8 cellular contexts compared by ENCODE assay signal in genomic region chr2:197309369-197310231, GRCh38. TPM values are rescaled to one million over a fixed set of nuclear protein-coding genes. Genes with fewer than 3 reads are reported as not detected.
DNase-seq lines count a peak whose midpoint lies in the region; ATAC-seq and TF ChIP-seq lines count a peak whose summit lies in the region.

No MANE protein-coding gene starts in this region.

- intact Hi-C loops in esophagus squamous epithelium (cut with DNase I), result loop anchor here (5.0 kb wide), 1 partner anchor 122 kb away; no protein-coding TSS in a partner anchor

- TF ChIP-seq CTCF in NB4 (IDR thresholded peaks at IDR 0.05; ENCODE audit: low read depth, low read length) (no peak), esophagus squamous epithelium (IDR thresholded peaks at IDR 0.05) (no peak)

- peak overlapping the region; percentile 94 for H3K4me3 Mint-ChIP-seq in activated T-cell treated with anti-CD3 and anti-CD28 coated beads, Interleukin-2, amount 50 U/mL, for 4 hours
- H3K4me3 Mint-ChIP-seq in natural killer cell treated with Interleukin-12 subunit alpha and Interleukin-12 subunit beta and Interleukin-15 and Interleukin-18, amount 100 ng/mL, for 72 hours, result peak overlapping the region; percentile 94

- H3K36me3 Mint-ChIP-seq in activated T-cell treated with anti-CD3 and anti-CD28 coated beads, Interleukin-2, amount 50 U/mL, for 4 hours (ENCODE audit: insufficient read depth), result peaks cover 4% of the 10 kb centered on the region
- H3K36me3 Mint-ChIP-seq in natural killer cell treated with Interleukin-12 subunit alpha and Interleukin-12 subunit beta and Interleukin-15 and Interleukin-18, amount 100 ng/mL, for 72 hours, result peaks cover 13% of the 10 kb centered on the region

- ATAC-seq in activated T-cell treated with anti-CD3 and anti-CD28 coated beads, Interleukin-2, amount 50 U/mL, for 4 hours, result peak; percentile 2 to 3
- peak; percentile 3 to 25 for ATAC-seq in natural killer cell treated with Interleukin-12 subunit alpha and Interleukin-12 subunit beta and Interleukin-15 and Interleukin-18, amount 100 ng/mL, for 72 hours

- WGBS in esophagus squamous epithelium, 2 donors, result 13 to 31% methylated on average over 10 to 14 of the region's 35 CpGs
- 3% methylated on average over 35 of the region's 35 CpGs for WGBS in thymus

- no peaks in the 10 kb centered on the region for H3K9me3 ChIP-seq in esophagus squamous epithelium
- H3K9me3 ChIP-seq in thymus (ENCODE audit: control insufficient read depth), result no peaks in the 10 kb centered on the region

- H3K27ac ChIP-seq in esophagus squamous epithelium (peak overlapping the region; percentile 78 to 94 (median 86)), thymus (ENCODE audit: low read depth) (peak overlapping the region; percentile 97)

- H3K4me1 ChIP-seq in esophagus squamous epithelium, result peaks cover 0 to 54% (median 13%) of the 10 kb centered on the region in 3 donors
- peaks cover 39% of the 10 kb centered on the region for H3K4me1 ChIP-seq in thymus (ENCODE audit: control insufficient read depth, insufficient read depth, low read length)

- H3K36me3 ChIP-seq in esophagus squamous epithelium (no peaks in the 10 kb centered on the region), thymus (ENCODE audit: control insufficient read depth, insufficient read depth) (no peaks in the 10 kb centered on the region)

- H3K27ac Mint-ChIP-seq in natural killer cell treated with Interleukin-12 subunit alpha and Interleukin-12 subunit beta and Interleukin-15 and Interleukin-18, amount 100 ng/mL, for 72 hours, result peak overlapping the region; percentile 99 to 100

- H3K27me3 Mint-ChIP-seq in activated T-cell treated with anti-CD3 and anti-CD28 coated beads, Interleukin-2, amount 50 U/mL, for 4 hours (ENCODE audit: low read depth), result no peaks in the 10 kb centered on the region
- no peaks in the 10 kb centered on the region for H3K27me3 Mint-ChIP-seq in natural killer cell treated with Interleukin-12 subunit alpha and Interleukin-12 subunit beta and Interleukin-15 and Interleukin-18, amount 100 ng/mL, for 72 hours

- no peaks in the 10 kb centered on the region for H3K9me3 Mint-ChIP-seq in activated T-cell treated with anti-CD3 and anti-CD28 coated beads, Interleukin-2, amount 50 U/mL, for 4 hours
- no peaks in the 10 kb centered on the region for H3K9me3 Mint-ChIP-seq in natural killer cell treated with Interleukin-12 subunit alpha and Interleukin-12 subunit beta and Interleukin-15 and Interleukin-18, amount 100 ng/mL, for 72 hours

- H3K27me3 ChIP-seq in esophagus squamous epithelium (no peaks in the 10 kb centered on the region), thymus (ENCODE audit: control insufficient read depth, insufficient read depth) (no peaks in the 10 kb centered on the region)

- peak; percentile 37 for DNase-seq in NCI-H2171 treated with DMSO at 0.1 percent for 48 hours (lab: John Stamatoyannopoulos, UW)
- no peak for DNase-seq in NCI-H2171 (lab: John Stamatoyannopoulos, UW)
- DNase-seq in NB4 (ENCODE audit: low read depth), result peak; percentile 79
- DNase-seq in activated T-cell treated with anti-CD3 and anti-CD28 coated beads, Interleukin-2, amount 50 U/mL, for 4 hours, result peak; percentile 61
- no peak for DNase-seq in esophagus squamous epithelium (lab: John Stamatoyannopoulos, UW)
- DNase-seq in natural killer cell treated with Interleukin-12 subunit alpha and Interleukin-12 subunit beta and Interleukin-15 and Interleukin-18, amount 100 ng/mL, for 72 hours (ENCODE audit: low spot score), result peak; percentile 71
- no peak for DNase-seq in NCI-H1930 (lab: John Stamatoyannopoulos, UW)

- TF ChIP-seq POLR2A in NB4 (IDR thresholded peaks at IDR 0.05; ENCODE audit: extremely low read depth, insufficient read length), result no peak
- peak in 1 of 4 donors; percentile 21 for TF ChIP-seq POLR2A in esophagus squamous epithelium (IDR thresholded peaks at IDR 0.05)

- peak overlapping the region; percentile 75 for H3K4me3 ChIP-seq in NB4 (ENCODE audit: low read depth, low read length)
- peak overlapping the region; percentile 45 to 84 (median 68) for H3K4me3 ChIP-seq in esophagus squamous epithelium
- peak overlapping the region; percentile 89 for H3K4me3 ChIP-seq in thymus (ENCODE audit: low read length)

- peaks cover 74% of the 10 kb centered on the region for H3K4me1 Mint-ChIP-seq in activated T-cell treated with anti-CD3 and anti-CD28 coated beads, Interleukin-2, amount 50 U/mL, for 4 hours (ENCODE audit: low read depth)
- peaks cover 54 to 57% of the 10 kb centered on the region in 2 donors for H3K4me1 Mint-ChIP-seq in natural killer cell treated with Interleukin-12 subunit alpha and Interleukin-12 subunit beta and Interleukin-15 and Interleukin-18, amount 100 ng/mL, for 72 hours (ENCODE audit: low read depth in 2 of 2)

RNA-seq across cellular contexts. Expression of gene ANKRD44, which starts 1.0 kb away (rescaled TPM):
- 10 to 100 TPM; 75.0 to 91.5 (median 78.3) TPM for total RNA-seq in activated T-cell treated with anti-CD3 and anti-CD28 coated beads, Interleukin-2, amount 50 U/mL, for 4 hours
- total RNA-seq in esophagus squamous epithelium, result 10 to 100 TPM in 2 of 4 donors, 1 to 10 TPM in 2; 4.5 to 54.0 (median 11.4) TPM
- total RNA-seq in natural killer cell treated with Interleukin-12 subunit alpha and Interleukin-12 subunit beta and Interleukin-15 and Interleukin-18, amount 100 ng/mL, for 72 hours, result 100 to 1,000 TPM; 307 to 413 TPM
- polyA plus RNA-seq in thymus, result 25.2 TPM

Comparison
In these comparisons a context has a peak if more than half of its experiments do, and no peak if none do; other contexts are left out.
1. DNase-seq: peak in NCI-H2171 treated with DMSO at 0.1 percent for 48 hours (single experiment), NB4 (single experiment), activated T-cell treated with anti-CD3 and anti-CD28 coated beads, Interleukin-2, amount 50 U/mL, for 4 hours (single experiment) and natural killer cell treated with Interleukin-12 subunit alpha and Interleukin-12 subunit beta and Interleukin-15 and Interleukin-18, amount 100 ng/mL, for 72 hours (single experiment); none in NCI-H2171 (single experiment), esophagus squamous epithelium (single experiment) and NCI-H1930 (0 of 2).
2. Peak in every context shown above with its lines, with median percentiles within 50 percentile points of each other: H3K4me3 ChIP-seq.